ENCODE assay signal across 11 cellular contexts in genomic region chr1:184664661-184665060, GRCh38.
DNase-seq lines count a peak whose midpoint lies in the region; ATAC-seq and TF ChIP-seq lines count a peak whose summit lies in the region.
"Had no signal": no experiment of that assay in that cellular context is flagged by ENCODE, and none has a peak within 500 bp of the region (broad histone marks: within the 10 kb centered on the region; RNA-seq: fewer than 3 reads in every experiment).

No MANE protein-coding gene starts in this region.

- in situ Hi-C loops in IMR-90 (cut with MboI; ENCODE audit: low sequenced_read_pairs) (loop anchor here (5.0 to 25.0 kb wide), 3 partner anchors 440 to 1002 kb away; partner anchors contain the start of gene APOBEC4), mammary epithelial cell (cut with MboI; ENCODE audit: low sequenced_read_pairs in 2 of 2) (loop anchor here (10.0 to 25.0 kb wide), 4 partner anchors 427 to 580 kb away; no protein-coding TSS in a partner anchor)

- ATAC-seq in IMR-90 (ENCODE audit: low read depth) = no peak
- ATAC-seq in HG03457 (IDR thresholded peaks at IDR 0.05; ENCODE audit: unreplicated experiment) = no peak

- H3K56ac ChIP-seq in IMR-90 (ENCODE audit: extremely low read depth, insufficient read depth, low read length) = no peak overlapping the region

- no peak overlapping the region for H2BK20ac ChIP-seq in IMR-90 (ENCODE audit: low read depth, low read length)

- H3K27ac ChIP-seq in IMR-90 (ENCODE audit: insufficient read depth, low read length) = no peak overlapping the region
- H3K27ac ChIP-seq in mammary epithelial cell (ENCODE audit: insufficient read depth, low read depth, low read length) = no peak overlapping the region
- H3K27ac ChIP-seq in layer of hippocampus (ENCODE audit: low read depth, low read length) = peak overlapping the region; percentile 39
- H3K27ac ChIP-seq in skeletal muscle tissue (ENCODE audit: low read depth, low read length) = peak overlapping the region; percentile 64
- no peak overlapping the region for H3K27ac ChIP-seq in uterus
- H3K27ac ChIP-seq: foreskin keratinocyte had no signal

- H3K36me3 ChIP-seq in IMR-90 (ENCODE audit: control insufficient read depth, insufficient read depth, low read length) (no peaks in the 10 kb centered on the region), mammary epithelial cell (ENCODE audit: insufficient read depth, low read length) (no peaks in the 10 kb centered on the region), skeletal muscle tissue (ENCODE audit: control insufficient read depth in 3 of 3, insufficient read depth in 3 of 3, low read length in 3 of 3) (no peaks in the 10 kb centered on the region), uterus (no peaks in the 10 kb centered on the region)

- no peak overlapping the region for H3K4ac ChIP-seq in IMR-90 (ENCODE audit: low read depth, low read length)

- dilution Hi-C loops in IMR-90 (cut with HindIII; ENCODE audit: low sequenced_read_pairs, unreplicated experiment) = no loop called here
- dilution Hi-C loops in mammary epithelial cell (cut with HindIII; ENCODE audit: low sequenced_read_pairs) = no loop called here

- H2AFZ ChIP-seq in IMR-90 (replicated peaks; ENCODE audit: low read length, poor library complexity) (peak overlapping the region; percentile 5), mammary epithelial cell (ENCODE audit: low read depth, low read length) (peak overlapping the region; percentile 99)

- no peak for TF ChIP-seq RAD21 in IMR-90 (IDR thresholded peaks at IDR 0.05; ENCODE audit: low read length)

- no peak overlapping the region for H4K91ac ChIP-seq in IMR-90 (ENCODE audit: insufficient read depth, low read depth, low read length)

- H4K8ac ChIP-seq in IMR-90 (ENCODE audit: low read depth in 2 of 2, low read length in 2 of 2) = no peak overlapping the region

- no peak overlapping the region for H3K23ac ChIP-seq in IMR-90 (ENCODE audit: low read depth, low read length)

- H2BK15ac ChIP-seq in IMR-90 (ENCODE audit: low read depth, low read length) = no peak overlapping the region

- no peak overlapping the region for H2AK9ac ChIP-seq in IMR-90 (replicated peaks; ENCODE audit: low read depth, low read length, poor library complexity)

- no peak overlapping the region for H4K5ac ChIP-seq in IMR-90 (ENCODE audit: low read depth, low read length)

- H2AK5ac ChIP-seq in IMR-90 (ENCODE audit: low read depth, low read length) = no peak overlapping the region

- no peak overlapping the region for H3K18ac ChIP-seq in IMR-90 (ENCODE audit: low read depth, low read length)

- H4K20me1 ChIP-seq in IMR-90 (ENCODE audit: insufficient read depth, low read length) (no peaks in the 10 kb centered on the region), mammary epithelial cell (ENCODE audit: insufficient read depth, low read length) (no peaks in the 10 kb centered on the region)

- H3K14ac ChIP-seq in IMR-90 (replicated peaks; ENCODE audit: low read depth, low read length) = no peak overlapping the region

- CTCF ChIA-PET in IMR-90 (lab: Yijun Ruan, JAX) (interaction anchor here (0.7 to 1.6 kb wide), 17 partner anchors 9 to 513 kb away, joined by 3 to 12 read pairs (median 4); no protein-coding TSS in a partner anchor), mammary epithelial cell (lab: Charles Lee; ENCODE audit: low non-redundant PET) (interaction anchor here (0.7 kb wide), 1 partner anchor 75 kb away, joined by 3 read pairs; no protein-coding TSS in a partner anchor)

- H3K9ac ChIP-seq in IMR-90 (ENCODE audit: low read depth, low read length) (no peak overlapping the region), mammary epithelial cell (ENCODE audit: insufficient read depth, low read length) (no peak overlapping the region), skeletal muscle tissue (ENCODE audit: low read depth in 1 of 3, low read length in 3 of 3) (peak overlapping the region; percentile 70 to 80 (median 70))

- no peaks in the 10 kb centered on the region for H3K79me2 ChIP-seq in mammary epithelial cell (ENCODE audit: insufficient read depth, low read length)

- BruUV-seq in IMR-90 (replicated peaks; lab: Mats Ljungman, UMichigan) (no TSS peak), mammary epithelial cell (replicated peaks; lab: Mats Ljungman, UMichigan) (no TSS peak)

- TF ChIP-seq POLR2A in IMR-90 (IDR thresholded peaks at IDR 0.05; ENCODE audit: low read depth, low read length) (no peak), uterus (IDR thresholded peaks at IDR 0.05) (no peak)

- WGBS in IMR-90 (ENCODE audit: extremely low coverage in 2 of 2, insufficient read length in 1 of 2), 2 experiments = no CpG with 5 or more reads among the region's 15 CpGs
- WGBS in mammary epithelial cell (ENCODE audit: low coverage, missing lambda C conversion rate) = 67% methylated on average over 12 of the region's 15 CpGs

- H3K4me1 ChIP-seq in IMR-90 (ENCODE audit: control insufficient read depth, insufficient read depth, low read length) (no peaks in the 10 kb centered on the region), mammary epithelial cell (ENCODE audit: insufficient read depth, low read length) (peaks cover 10% of the 10 kb centered on the region), skeletal muscle tissue (ENCODE audit: control insufficient read depth in 3 of 3, insufficient read depth in 3 of 3, low read length in 3 of 3) (peaks cover 9 to 25% (median 14%) of the 10 kb centered on the region in 3 donors), uterus (peaks cover 0 to 8% of the 10 kb centered on the region in 2 donors)
- H3K4me1 ChIP-seq: foreskin keratinocyte had no signal

- TF ChIP-seq CTCF in IMR-90 (conservative IDR thresholded peaks at IDR 0.05; ENCODE audit: low read depth, low read length) (no peak), mammary epithelial cell (conservative IDR thresholded peaks at IDR 0.05 in 1 of 2, IDR thresholded peaks at IDR 0.05 in 1 of 2; ENCODE audit: extremely low read depth in 1 of 2, insufficient read depth in 1 of 2, low read depth in 1 of 2, low read length in 2 of 2) (no peak), uterus (IDR thresholded peaks at IDR 0.05) (no peak)

- no peaks in the 10 kb centered on the region for H3K79me1 ChIP-seq in IMR-90 (ENCODE audit: low read depth in 1 of 2, low read length in 2 of 2)

- H3K4me3 ChIP-seq in IMR-90 (ENCODE audit: insufficient read depth, low read depth, low read length) (no peak overlapping the region), mammary epithelial cell (replicated peaks in 1 of 3; ENCODE audit: insufficient read depth in 1 of 3, low read depth in 2 of 3, low read length in 3 of 3) (no peak overlapping the region), skeletal muscle tissue (ENCODE audit: low read length in 3 of 3) (peak overlapping the region; percentile 76 to 82 (median 79)), uterus (no peak overlapping the region)

- H3K27me3 ChIP-seq in IMR-90 (ENCODE audit: control insufficient read depth, insufficient read depth, low read length) = peaks cover 13% of the 10 kb centered on the region
- H3K27me3 ChIP-seq in mammary epithelial cell (ENCODE audit: insufficient read depth, low read length) = no peaks in the 10 kb centered on the region
- H3K27me3 ChIP-seq in layer of hippocampus (ENCODE audit: control insufficient read depth, insufficient read depth, low read length) = no peaks in the 10 kb centered on the region
- H3K27me3 ChIP-seq in skeletal muscle tissue (ENCODE audit: control insufficient read depth in 3 of 3, insufficient read depth in 3 of 3, low read length in 3 of 3) = no peaks in the 10 kb centered on the region
- H3K27me3 ChIP-seq in uterus = no peaks in the 10 kb centered on the region

- intact Hi-C loops in IMR-90 (cut with micrococcal nuclease) = loop anchor here (1.0 to 5.0 kb wide), 5 partner anchors 102 to 589 kb away; partner anchors contain the start of gene C1orf21
- intact Hi-C loops in mammary epithelial cell (cut with micrococcal nuclease) = loop anchor here (1.0 to 10.0 kb wide), 7 partner anchors 102 to 589 kb away; partner anchors contain the start of gene C1orf21
- intact Hi-C loops in uterus (cut with DNase I; ENCODE audit: low total_unique reads) = loop anchor here (10.0 kb wide), 1 partner anchor 280 kb away; the partner anchor contains the start of gene C1orf21

- DNase-seq in IMR-90 = no peak
- DNase-seq in mammary epithelial cell = no peak
- no peak for DNase-seq in uterus
- no peak for DNase-seq in dedifferentiated amniotic fluid mesenchymal stem cell (ENCODE audit: extremely low spot score)
- DNase-seq in activated CD4-positive, alpha-beta T cell treated with anti-CD3 and anti-CD28 coated beads, Interleukin-2, amount 50 U/mL, for 1 hour = no peak
- DNase-seq: AML-193, NCI-H774 had no signal

- no peaks in the 10 kb centered on the region for H3K9me1 ChIP-seq in IMR-90 (ENCODE audit: insufficient read depth, low read length)

- no peaks in the 10 kb centered on the region for H3K9me3 ChIP-seq in IMR-90 (ENCODE audit: control insufficient read depth, insufficient read depth, low read length)
- no peaks in the 10 kb centered on the region for H3K9me3 ChIP-seq in mammary epithelial cell (replicated peaks; ENCODE audit: insufficient read depth, low read length)
- no peaks in the 10 kb centered on the region for H3K9me3 ChIP-seq in skeletal muscle tissue (ENCODE audit: control insufficient read depth in 3 of 3, low read length in 3 of 3)
- H3K9me3 ChIP-seq in uterus = no peaks in the 10 kb centered on the region

- H3K4me2 ChIP-seq in IMR-90 (ENCODE audit: low read depth, low read length) (no peak overlapping the region), mammary epithelial cell (ENCODE audit: insufficient read depth, low read depth, low read length) (peak overlapping the region; percentile 97)

- no peak overlapping the region for H2BK5ac ChIP-seq in IMR-90 (ENCODE audit: low read depth, low read length, poor library complexity, severe bottlenecking)

- H2BK120ac ChIP-seq in IMR-90 (ENCODE audit: low read depth, low read length) = no peak overlapping the region

- POLR2A ChIA-PET in IMR-90 (lab: Charles Lee; ENCODE audit: unreplicated experiment) = no interaction called here

TF ChIP-seq in IMR-90, 13 proteins besides CTCF, POLR2A, EP300 and RAD21 (continues in another document):
- no peak for TF ChIP-seq BHLHE40 (IDR thresholded peaks at IDR 0.05; ENCODE audit: low read depth, low read length)
- TF ChIP-seq NFE2L2 (IDR thresholded peaks at IDR 0.05; ENCODE audit: low read depth, low read length) = no peak
- no peak for TF ChIP-seq USF2 (IDR thresholded peaks at IDR 0.05; ENCODE audit: low read depth, low read length)
- no peak for TF ChIP-seq RFX5 (IDR thresholded peaks at IDR 0.05; ENCODE audit: low read depth, low read length)

Comparison
In these comparisons a context has a peak if more than half of its experiments do, and no peak if none do; other contexts are left out.
1. H3K27ac ChIP-seq: peak in layer of hippocampus (single experiment) and skeletal muscle tissue (single experiment); none in IMR-90 (single experiment), mammary epithelial cell (single experiment) and uterus (0 of 2).
2. H3K4me3 ChIP-seq: peak in skeletal muscle tissue (3 of 3); none in IMR-90 (single experiment), mammary epithelial cell (0 of 3) and uterus (0 of 2).
3. H3K9ac ChIP-seq: peak in skeletal muscle tissue (3 of 3); none in IMR-90 (single experiment) and mammary epithelial cell (single experiment).